Comparison of ENCODE assay signal across 34 cellular contexts in genomic region chr4:15500721-15501120, GRCh38. TPM values are rescaled to one million over a fixed set of nuclear protein-coding genes. Genes with fewer than 3 reads are reported as not detected.
"Had no signal": no experiment of that assay in that cellular context is flagged by ENCODE, and none has a peak within 500 bp of the region (broad histone marks: within the 10 kb centered on the region; RNA-seq: fewer than 3 reads in every experiment).

No MANE protein-coding gene starts in this region.

- ATAC-seq: activated CD4-positive, alpha-beta T cell treated with anti-CD3 and anti-CD28 coated beads for 36 hours; activated CD8-positive, alpha-beta memory T cell treated with anti-CD3 and anti-CD28 coated beads, Interleukin-2, amount 10 ng/mL, durations not matched to agents 7 days and 5 days; activated CD8-positive, alpha-beta T cell treated with anti-CD3 and anti-CD28 coated beads, Interleukin-2, amount 10 ng/mL, durations not matched to agents 7 days and 5 days; activated naive CD4-positive, alpha-beta T cell treated with anti-CD3 and anti-CD28 coated beads, Interleukin-2, amount 50 U/mL, for 72 hours; gastroesophageal sphincter; T-helper 17 cell had no signal

- H3K27me3 Mint-ChIP-seq: activated CD4-positive, alpha-beta T cell treated with anti-CD3 and anti-CD28 coated beads for 36 hours; T-helper 17 cell had no signal

- DNase-seq: activated CD4-positive, alpha-beta memory T cell treated with anti-CD3 and anti-CD28 coated beads for 36 hours; activated CD4-positive, alpha-beta T cell treated with anti-CD3 and anti-CD28 coated beads for 36 hours; activated CD4-positive, alpha-beta T cell treated with anti-CD3 and anti-CD28 coated beads, Interleukin-2, amount 10 ng/mL, durations not matched to agents 24 days and 14 days; activated CD4-positive, CD25-positive, alpha-beta regulatory T cell; activated CD4-positive, CD25-positive, alpha-beta regulatory T cell treated with anti-CD3 and anti-CD28 coated beads, Interleukin-2, amount 50 U/mL, for 72 hours; activated CD8-positive, alpha-beta memory T cell treated with anti-CD3 and anti-CD28 coated beads, Interleukin-2, amount 10 ng/mL, durations not matched to agents 7 days and 5 days; activated CD8-positive, alpha-beta memory T cell treated with anti-CD3 and anti-CD28 coated beads, Interleukin-2, amount 50 U/mL, for 4 hours; activated CD8-positive, alpha-beta T cell treated with anti-CD3 and anti-CD28 coated beads, Interleukin-2, amount 10 ng/mL, durations not matched to agents 7 days and 5 days; activated effector memory CD4-positive, alpha-beta T cell treated with anti-CD3 and anti-CD28 coated beads, Interleukin-2, amount 50 U/mL, for 16 hours; activated naive CD4-positive, alpha-beta T cell treated with anti-CD3 and anti-CD28 coated beads, Interleukin-2, amount 10 ng/mL, durations not matched to agents 7 days and 5 days; activated naive CD8-positive, alpha-beta T cell treated with anti-CD3 and anti-CD28 coated beads, Interleukin-2, amount 10 ng/mL, durations not matched to agents 7 days and 5 days; activated T-cell treated with anti-CD3 and anti-CD28 coated beads, Interleukin-2, amount 50 U/mL, for 1 hour; activated T-cell treated with anti-CD3 and anti-CD28 coated beads, Interleukin-2, amount 50 U/mL, for 48 hours; central memory CD4-positive, alpha-beta T cell; cerebellar nuclear complex; colonic mucosa; effector CD8-positive, alpha-beta T cell; esophagus squamous epithelium; foreskin melanocyte; head of caudate nucleus; T-helper 1 cell; T-helper 17 cell; T1000 had no signal

- H3K36me3 Mint-ChIP-seq: activated naive CD4-positive, alpha-beta T cell treated with anti-CD3 and anti-CD28 coated beads, Interleukin-2, amount 10 ng/mL, durations not matched to agents 7 days and 5 days had no signal

- H3K27me3 ChIP-seq: ascending aorta, breast epithelium, cardiac muscle cell, colonic mucosa, esophagus squamous epithelium, gastroesophageal sphincter had no signal

- H3K27ac Mint-ChIP-seq: activated CD4-positive, alpha-beta memory T cell treated with anti-CD3 and anti-CD28 coated beads for 36 hours; activated CD4-positive, alpha-beta T cell treated with anti-CD3 and anti-CD28 coated beads for 36 hours; activated CD4-positive, alpha-beta T cell treated with anti-CD3 and anti-CD28 coated beads, Interleukin-2, amount 10 ng/mL, durations not matched to agents 24 days and 14 days; activated CD8-positive, alpha-beta memory T cell treated with anti-CD3 and anti-CD28 coated beads, Interleukin-2, amount 10 ng/mL, durations not matched to agents 7 days and 5 days; activated CD8-positive, alpha-beta T cell treated with anti-CD3 and anti-CD28 coated beads, Interleukin-2, amount 10 ng/mL, durations not matched to agents 7 days and 5 days; activated naive CD4-positive, alpha-beta T cell treated with anti-CD3 and anti-CD28 coated beads, Interleukin-2, amount 10 ng/mL, durations not matched to agents 7 days and 5 days; activated naive CD8-positive, alpha-beta T cell treated with anti-CD3 and anti-CD28 coated beads, Interleukin-2, amount 10 ng/mL, durations not matched to agents 7 days and 5 days; activated T-helper 1 cell treated with anti-CD3 and anti-CD28 coated beads, Interleukin-12 subunit alpha, Interleukin-12 subunit beta, Interleukin-2, Interleukin-4 antibody, amounts not matched to agents 30 ng/mL and 10 ng/mL and 1 ng/mL, durations not matched to agents 14 hours and 24 hours and 36 hours; activated T-helper 2 cell treated with anti-CD3 and anti-CD28 coated beads, Interferon-gamma antibody, Interleukin-2, Interleukin-4, amounts not matched to agents 10 μg/mL and 5 μg/mL and 100 μg/mL, durations not matched to agents 14 hours and 24 hours and 36 hours; T-helper 17 cell; T-helper 2 cell treated with Interferon-gamma antibody and Interleukin-4, amounts not matched to agents 5 μg/mL and 100 μg/mL, for 36 hours had no signal

- H3K4me3 ChIP-seq: ascending aorta, breast epithelium, cardiac muscle cell, colonic mucosa, esophagus squamous epithelium, gastroesophageal sphincter had no signal

- H3K36me3 ChIP-seq: breast epithelium, cardiac muscle cell, colonic mucosa had no signal

- H3K4me3 Mint-ChIP-seq: activated CD4-positive, alpha-beta memory T cell treated with anti-CD3 and anti-CD28 coated beads for 36 hours; activated CD4-positive, alpha-beta T cell treated with anti-CD3 and anti-CD28 coated beads for 36 hours; activated CD4-positive, alpha-beta T cell treated with anti-CD3 and anti-CD28 coated beads, Interleukin-2, amount 10 ng/mL, durations not matched to agents 24 days and 14 days; activated CD8-positive, alpha-beta memory T cell treated with anti-CD3 and anti-CD28 coated beads, Interleukin-2, amount 10 ng/mL, durations not matched to agents 7 days and 5 days; activated CD8-positive, alpha-beta T cell treated with anti-CD3 and anti-CD28 coated beads, Interleukin-2, amount 10 ng/mL, durations not matched to agents 7 days and 5 days; activated naive CD4-positive, alpha-beta T cell treated with anti-CD3 and anti-CD28 coated beads, Interleukin-2, amount 10 ng/mL, durations not matched to agents 7 days and 5 days; activated naive CD8-positive, alpha-beta T cell treated with anti-CD3 and anti-CD28 coated beads, Interleukin-2, amount 10 ng/mL, durations not matched to agents 7 days and 5 days; activated T-helper 1 cell treated with anti-CD3 and anti-CD28 coated beads, Interleukin-12 subunit alpha, Interleukin-12 subunit beta, Interleukin-2, Interleukin-4 antibody, amounts not matched to agents 30 ng/mL and 10 ng/mL and 1 ng/mL, durations not matched to agents 14 hours and 24 hours and 36 hours; brain; T-helper 17 cell; T-helper 2 cell treated with Interferon-gamma antibody and Interleukin-4, amounts not matched to agents 5 μg/mL and 100 μg/mL, for 36 hours had no signal

- H3K9me3 ChIP-seq: ascending aorta, breast epithelium, colonic mucosa had no signal

- H3K4me1 ChIP-seq: breast epithelium, colonic mucosa had no signal

- H3K27ac ChIP-seq: ascending aorta, breast epithelium, cardiac muscle cell, colonic mucosa, epithelial cell of prostate, esophagus squamous epithelium, gastroesophageal sphincter had no signal

- H3K4me1 Mint-ChIP-seq: activated CD4-positive, alpha-beta T cell treated with anti-CD3 and anti-CD28 coated beads for 36 hours; activated CD4-positive, alpha-beta T cell treated with anti-CD3 and anti-CD28 coated beads, Interleukin-2, amount 10 ng/mL, durations not matched to agents 24 days and 14 days; activated CD8-positive, alpha-beta memory T cell treated with anti-CD3 and anti-CD28 coated beads, Interleukin-2, amount 10 ng/mL, durations not matched to agents 7 days and 5 days; activated naive CD4-positive, alpha-beta T cell treated with anti-CD3 and anti-CD28 coated beads, Interleukin-2, amount 10 ng/mL, durations not matched to agents 7 days and 5 days; activated naive CD8-positive, alpha-beta T cell treated with anti-CD3 and anti-CD28 coated beads, Interleukin-2, amount 10 ng/mL, durations not matched to agents 7 days and 5 days; T-helper 17 cell had no signal

RNA-seq across cellular contexts. Expression of gene CC2D2A, which starts 31.0 kb away (rescaled TPM):
- total RNA-seq: activated CD4-positive, alpha-beta memory T cell treated with anti-CD3 and anti-CD28 coated beads for 36 hours; activated CD4-positive, alpha-beta T cell treated with anti-CD3 and anti-CD28 coated beads for 36 hours; activated CD4-positive, alpha-beta T cell treated with anti-CD3 and anti-CD28 coated beads, Interleukin-2, amount 10 ng/mL, durations not matched to agents 24 days and 14 days; activated CD8-positive, alpha-beta memory T cell treated with anti-CD3 and anti-CD28 coated beads for 36 hours; activated CD8-positive, alpha-beta memory T cell treated with anti-CD3 and anti-CD28 coated beads, Interleukin-2, amount 10 ng/mL, durations not matched to agents 7 days and 5 days; activated CD8-positive, alpha-beta T cell treated with anti-CD3 and anti-CD28 coated beads, Interleukin-2, amount 10 ng/mL, durations not matched to agents 7 days and 5 days; activated naive CD4-positive, alpha-beta T cell treated with anti-CD3 and anti-CD28 coated beads, Interleukin-2, amount 50 U/mL, for 72 hours; activated naive CD8-positive, alpha-beta T cell treated with anti-CD3 and anti-CD28 coated beads, Interleukin-2, amount 10 ng/mL, durations not matched to agents 7 days and 5 days; activated T-helper 1 cell treated with anti-CD3 and anti-CD28 coated beads, Interleukin-12 subunit alpha, Interleukin-12 subunit beta, Interleukin-2, Interleukin-4 antibody, amounts not matched to agents 30 ng/mL and 10 ng/mL and 1 ng/mL, durations not matched to agents 14 hours and 24 hours and 36 hours; activated T-helper 2 cell treated with anti-CD3 and anti-CD28 coated beads, Interferon-gamma antibody, Interleukin-2, Interleukin-4, amounts not matched to agents 10 μg/mL and 5 μg/mL and 100 μg/mL, durations not matched to agents 14 hours and 24 hours and 36 hours had no signal
